Comparison of ENCODE assay signal across 8 cellular contexts in genomic region chr7:82017334-82017943, GRCh38.
A peak's percentile ranks its signal among the peaks of the same experiment; 100 is the strongest.
DNase-seq lines count a peak whose midpoint lies in the region; TF ChIP-seq lines count a peak whose summit lies in the region.

No MANE protein-coding gene starts in this region.

- no peaks in the 10 kb centered on the region for H3K9me3 ChIP-seq in mesenchymal stem cell (ENCODE audit: control insufficient read depth, low read length)
- H3K9me3 ChIP-seq in effector memory CD4-positive, alpha-beta T cell (ENCODE audit: control insufficient read depth, low read length) = peaks cover 3% of the 10 kb centered on the region

- WGBS in mesenchymal stem cell = no CpG with 5 or more reads among the region's 1 CpG

- no peak overlapping the region for H3K4me2 ChIP-seq in mesenchymal stem cell (ENCODE audit: low read length, poor library complexity, severe bottlenecking)

- in situ Hi-C loops in brain microvascular endothelial cell (cut with HindIII; ENCODE audit: low pct_ligation_motif_present, low sequenced_read_pairs) = no loop called here

- H3K27me3 ChIP-seq in brain microvascular endothelial cell (replicated peaks) (no peaks in the 10 kb centered on the region), mesenchymal stem cell (ENCODE audit: control insufficient read depth in 1 of 2, insufficient read depth in 1 of 2, low read length in 2 of 2) (no peaks in the 10 kb centered on the region), H7 (ENCODE audit: control insufficient read depth, insufficient read depth, low read length) (no peaks in the 10 kb centered on the region; the same call in 1 of the 2 replicates)
- no peaks in the 10 kb centered on the region for H3K27me3 ChIP-seq in effector memory CD4-positive, alpha-beta T cell (replicated peaks; ENCODE audit: control insufficient read depth, insufficient read depth, low read length, poor library complexity, severe bottlenecking)

- no peak overlapping the region for H3K27ac ChIP-seq in brain microvascular endothelial cell
- no peak overlapping the region for H3K27ac ChIP-seq in mesenchymal stem cell (ENCODE audit: low read length, poor library complexity, severe bottlenecking)
- H3K27ac ChIP-seq in effector memory CD4-positive, alpha-beta T cell (ENCODE audit: insufficient read depth, low read length, poor library complexity, severe bottlenecking) = no peak overlapping the region

- no peak overlapping the region for H2BK5ac ChIP-seq in mesenchymal stem cell (ENCODE audit: low read depth, low read length, poor library complexity, severe bottlenecking)

- H2AFZ ChIP-seq in mesenchymal stem cell (ENCODE audit: low read depth, low read length) = no peak overlapping the region

- H3K36me3 ChIP-seq in brain microvascular endothelial cell (replicated peaks) (no peaks in the 10 kb centered on the region), mesenchymal stem cell (ENCODE audit: control insufficient read depth in 1 of 2, insufficient read depth in 2 of 2, low read depth in 1 of 2, low read length in 2 of 2) (no peaks in the 10 kb centered on the region), H7 (replicated peaks; ENCODE audit: control insufficient read depth, insufficient read depth, low read length) (no peaks in the 10 kb centered on the region)
- no peaks in the 10 kb centered on the region for H3K36me3 ChIP-seq in effector memory CD4-positive, alpha-beta T cell (ENCODE audit: control insufficient read depth, insufficient read depth, low read length)

- H3K23ac ChIP-seq in mesenchymal stem cell (ENCODE audit: low read length in 2 of 2) = no peak overlapping the region

- no peak overlapping the region for H3K4me3 ChIP-seq in brain microvascular endothelial cell (ENCODE audit: low read depth, low read length)
- H3K4me3 ChIP-seq in mesenchymal stem cell (ENCODE audit: insufficient read depth in 1 of 2, low read depth in 1 of 2, low read length in 2 of 2) = no peak overlapping the region
- H3K4me3 ChIP-seq in H7 (ENCODE audit: insufficient read depth, low read depth, low read length) = no peak overlapping the region
- no peak overlapping the region for H3K4me3 ChIP-seq in effector memory CD4-positive, alpha-beta T cell (ENCODE audit: insufficient read depth, low read depth, low read length, poor library complexity, severe bottlenecking)

- peak overlapping the region; percentile 28 for H3K9ac ChIP-seq in mesenchymal stem cell (ENCODE audit: low read length)

- H2BK15ac ChIP-seq in mesenchymal stem cell (ENCODE audit: low read depth, poor library complexity, severe bottlenecking) = no peak overlapping the region

- H3K4me1 ChIP-seq in mesenchymal stem cell (ENCODE audit: control insufficient read depth, insufficient read depth, low read depth, low read length) = no peaks in the 10 kb centered on the region
- no peaks in the 10 kb centered on the region for H3K4me1 ChIP-seq in effector memory CD4-positive, alpha-beta T cell (ENCODE audit: control insufficient read depth, insufficient read depth, low read length, poor library complexity, severe bottlenecking)

- H3K18ac ChIP-seq in mesenchymal stem cell (ENCODE audit: low read depth in 1 of 2, low read length in 2 of 2) = no peak overlapping the region

- H3K4ac ChIP-seq in mesenchymal stem cell (ENCODE audit: low read depth in 1 of 2, low read length in 2 of 2) = no peak overlapping the region

- TF ChIP-seq CTCF in brain microvascular endothelial cell (IDR thresholded peaks at IDR 0.05; ENCODE audit: low read depth, low read length, missing control alignments) = peak; percentile 38

- H4K91ac ChIP-seq in mesenchymal stem cell (ENCODE audit: low read length) = no peak overlapping the region

- peak; percentile 63 for DNase-seq in DMS114 treated with DMSO at 0.1 percent for 48 hours (lab: John Stamatoyannopoulos, UW; ENCODE audit: unreplicated experiment)
- DNase-seq in LHCN-M2 (ENCODE audit: low read depth) = peak; percentile 59
- no peak for DNase-seq in brain microvascular endothelial cell
- peak; percentile 57 for DNase-seq in mesenchymal stem cell
- DNase-seq in H7 = no peak
- DNase-seq in C1 segment of cervical spinal cord (lab: John Stamatoyannopoulos, UW) = no peak
- no peak for DNase-seq in effector memory CD4-positive, alpha-beta T cell
- DNase-seq in activated gamma-delta T cell treated with Interleukin-2 at 50 U/mL for 16 hours = no peak

- H2BK120ac ChIP-seq in mesenchymal stem cell (ENCODE audit: low read depth, low read length) = no peak overlapping the region

- H3K14ac ChIP-seq in mesenchymal stem cell (ENCODE audit: low read length in 2 of 2) = no peak overlapping the region

- H3K79me1 ChIP-seq in mesenchymal stem cell (replicated peaks; ENCODE audit: low read length, poor library complexity, severe bottlenecking) = no peaks in the 10 kb centered on the region

- no peak overlapping the region for H4K8ac ChIP-seq in mesenchymal stem cell (ENCODE audit: low read length)

- H2AK5ac ChIP-seq in mesenchymal stem cell (ENCODE audit: low read length, severe bottlenecking) = no peak overlapping the region

- no peak overlapping the region for H2BK12ac ChIP-seq in mesenchymal stem cell (ENCODE audit: low read length in 2 of 2)

Comparison
In these comparisons a context has a peak if more than half of its experiments do, and no peak if none do; other contexts are left out.
1. DNase-seq: peak in DMS114 treated with DMSO at 0.1 percent for 48 hours (single experiment), LHCN-M2 (single experiment) and mesenchymal stem cell (single experiment); none in brain microvascular endothelial cell (single experiment), H7 (single experiment), C1 segment of cervical spinal cord (0 of 14), effector memory CD4-positive, alpha-beta T cell (0 of 3) and activated gamma-delta T cell treated with Interleukin-2 at 50 U/mL for 16 hours (single experiment).